Comparison of ENCODE assay signal across 27 cellular contexts in the genomic region with DNA sequence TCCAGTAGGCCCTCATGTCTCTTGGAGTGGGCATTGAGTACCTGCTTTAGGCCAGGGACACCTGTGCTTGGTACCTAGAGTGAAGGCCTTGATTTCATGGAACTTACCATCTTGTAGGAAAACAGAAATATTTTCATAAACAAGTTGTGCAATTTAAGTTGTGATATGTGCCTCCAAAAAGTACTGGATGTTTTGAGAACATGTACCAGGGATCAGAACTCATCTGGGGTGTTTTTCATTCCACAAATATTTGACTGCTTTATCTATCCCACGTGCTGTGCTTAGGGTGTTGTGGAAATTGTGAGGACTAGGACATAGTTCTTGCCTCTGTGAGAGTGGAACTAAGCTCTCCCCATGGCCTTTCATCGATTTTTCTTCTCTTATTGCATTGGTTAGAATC.
"Had no signal": no experiment of that assay in that cellular context is flagged by ENCODE, and none has a peak within 500 bp of the region (broad histone marks: within the 10 kb centered on the region; RNA-seq: fewer than 3 reads in every experiment).

No MANE protein-coding gene starts in this region.

- DNase-seq: activated B cell treated with CpG ODN at 0.5 μM for 24 hours; activated CD4-positive, alpha-beta memory T cell treated with anti-CD3 and anti-CD28 coated beads for 36 hours; activated CD4-positive, alpha-beta T cell treated with anti-CD3 and anti-CD28 coated beads for 1 hour; activated CD4-positive, alpha-beta T cell treated with anti-CD3 and anti-CD28 coated beads, Interleukin-2, amount 10 ng/mL, durations not matched to agents 24 days and 14 days; activated CD8-positive, alpha-beta memory T cell treated with anti-CD3 and anti-CD28 coated beads for 24 hours; activated effector memory CD4-positive, alpha-beta T cell treated with anti-CD3 and anti-CD28 coated beads, Interleukin-2, amount 50 U/mL, for 16 hours; activated naive CD4-positive, alpha-beta T cell treated with Interleukin-2 at 50 U/mL for 16 hours; activated naive CD8-positive, alpha-beta T cell treated with anti-CD3 and anti-CD28 coated beads, Interleukin-2, amount 50 U/mL, for 24 hours; activated T-cell treated with anti-CD3 and anti-CD28 coated beads, Interleukin-2, amount 50 U/mL, for 4 hours; amygdala; brain microvascular endothelial cell; MG63; MV-4-11; NCI-H1092 treated with DMSO at 0.1 percent for 48 hours; NCI-H1417 treated with DMSO at 0.1 percent for 48 hours; NCI-H1694; NCI-H2029; NCI-H2107; NCI-H2171 treated with DMSO at 0.1 percent for 48 hours; NCI-H345; NCI-H510A; NCI-H526 treated with DMSO at 0.1 percent for 48 hours; SIG-M5; T-helper 17 cell; T-helper 9 cell had no signal

- H3K27ac ChIP-seq: brain microvascular endothelial cell, cardiac muscle cell had no signal

- H3K36me3 ChIP-seq: brain microvascular endothelial cell, cardiac muscle cell, MG63 had no signal

- H3K9me3 ChIP-seq: MG63 had no signal

- H3K27me3 ChIP-seq: cardiac muscle cell, MG63 had no signal

- ATAC-seq: activated naive CD4-positive, alpha-beta T cell treated with anti-CD3 and anti-CD28 coated beads, Interleukin-2, amount 50 U/mL, for 72 hours; activated naive CD8-positive, alpha-beta T cell treated with anti-CD3 and anti-CD28 coated beads, Interleukin-2, amount 50 U/mL, for 24 hours; activated T-cell treated with anti-CD3 and anti-CD28 coated beads, Interleukin-2, amount 50 U/mL, for 4 hours; T-helper 17 cell had no signal

- H3K4me3 ChIP-seq: cardiac muscle cell, MG63 had no signal
